Comparison of ENCODE assay signal across 25 cellular contexts in the genomic region with DNA sequence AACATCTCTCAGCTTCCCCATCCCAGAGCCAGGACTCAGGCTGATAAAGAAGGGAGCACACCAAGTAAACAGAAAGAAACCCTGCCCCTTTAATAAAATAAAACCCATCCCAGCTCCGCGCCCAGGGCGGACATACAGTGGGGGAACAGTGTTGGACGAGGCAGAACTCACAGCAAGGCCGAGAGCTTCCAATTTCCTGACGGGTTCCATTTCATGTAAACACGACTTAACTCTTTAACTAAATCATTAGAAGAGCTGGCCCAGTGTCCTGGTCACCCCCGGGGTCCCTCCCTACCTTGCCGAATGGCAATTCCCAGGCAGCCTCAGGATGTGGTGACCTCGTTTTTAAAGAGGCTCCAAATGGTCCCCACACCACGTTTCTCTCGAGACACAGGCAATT.
"Had no signal": no experiment of that assay in that cellular context is flagged by ENCODE, and none has a peak within 500 bp of the region (broad histone marks: within the 10 kb centered on the region; RNA-seq: fewer than 3 reads in every experiment).

No MANE protein-coding gene starts in this region.

- H3K27ac ChIP-seq: brain microvascular endothelial cell, cardiac muscle cell, KMS-11, RWPE1, SJCRH30 had no signal

- H3K27ac Mint-ChIP-seq: activated CD8-positive, alpha-beta memory T cell treated with anti-CD3 and anti-CD28 coated beads, Interleukin-2, amount 10 ng/mL, durations not matched to agents 7 days and 5 days; activated naive CD4-positive, alpha-beta T cell treated with anti-CD3 and anti-CD28 coated beads for 36 hours; activated naive CD8-positive, alpha-beta T cell; activated T-cell treated with anti-CD3 and anti-CD28 coated beads, Interleukin-2, amount 50 U/mL, for 24 hours; activated T-helper 1 cell treated with anti-CD3 and anti-CD28 coated beads, Interleukin-12 subunit alpha, Interleukin-12 subunit beta, Interleukin-2, Interleukin-4 antibody, amounts not matched to agents 30 ng/mL and 10 ng/mL and 1 ng/mL, durations not matched to agents 14 hours and 24 hours and 36 hours; T-helper 1 cell treated with Interleukin-12 subunit alpha and Interleukin-12 subunit beta and Interleukin-4 antibody, amounts not matched to agents 30 μg/mL and 1 μg/mL, for 36 hours; WTC11 had no signal

- H3K4me1 Mint-ChIP-seq: activated CD8-positive, alpha-beta memory T cell treated with anti-CD3 and anti-CD28 coated beads, Interleukin-2, amount 10 ng/mL, durations not matched to agents 7 days and 5 days had no signal

- H3K9ac ChIP-seq: KMS-11 had no signal

- H3K4me3 ChIP-seq: cardiac muscle cell, Peyer's patch, SJCRH30 had no signal

- H3K4me2 ChIP-seq: KMS-11 had no signal

- H3K9me3 ChIP-seq: Peyer's patch, SJCRH30 had no signal

- H3K36me3 Mint-ChIP-seq: activated naive CD8-positive, alpha-beta T cell had no signal

- H3K27me3 ChIP-seq: brain microvascular endothelial cell, cardiac muscle cell, Peyer's patch, SJCRH30 had no signal

- H3K4me3 Mint-ChIP-seq: activated CD8-positive, alpha-beta memory T cell treated with anti-CD3 and anti-CD28 coated beads, Interleukin-2, amount 10 ng/mL, durations not matched to agents 7 days and 5 days; activated naive CD4-positive, alpha-beta T cell treated with anti-CD3 and anti-CD28 coated beads for 36 hours; activated naive CD8-positive, alpha-beta T cell; activated T-cell treated with anti-CD3 and anti-CD28 coated beads, Interleukin-2, amount 50 U/mL, for 24 hours; activated T-helper 1 cell treated with anti-CD3 and anti-CD28 coated beads, Interleukin-12 subunit alpha, Interleukin-12 subunit beta, Interleukin-2, Interleukin-4 antibody, amounts not matched to agents 30 ng/mL and 10 ng/mL and 1 ng/mL, durations not matched to agents 14 hours and 24 hours and 36 hours; T-helper 1 cell treated with Interleukin-12 subunit alpha and Interleukin-12 subunit beta and Interleukin-4 antibody, amounts not matched to agents 30 μg/mL and 1 μg/mL, for 36 hours; WTC11 had no signal

- ATAC-seq: activated CD8-positive, alpha-beta memory T cell treated with anti-CD3 and anti-CD28 coated beads, Interleukin-2, amount 10 ng/mL, durations not matched to agents 7 days and 5 days; WTC11 had no signal

- DNase-seq: activated CD4-positive, alpha-beta T cell treated with anti-CD3 and anti-CD28 coated beads for 48 hours; activated CD4-positive, alpha-beta T cell treated with anti-CD3 and anti-CD28 coated beads, Interleukin-2, amount 50 U/mL, for 48 hours; activated CD4-positive, CD25-positive, alpha-beta regulatory T cell treated with anti-CD3 and anti-CD28 coated beads, Interleukin-2, amount 50 U/mL, for 72 hours; activated CD8-positive, alpha-beta memory T cell treated with anti-CD3 and anti-CD28 coated beads, Interleukin-2, amount 10 ng/mL, durations not matched to agents 7 days and 5 days; activated gamma-delta T cell; activated naive CD4-positive, alpha-beta T cell treated with anti-CD3 and anti-CD28 coated beads for 36 hours; activated T-cell treated with anti-CD3 and anti-CD28 coated beads, Interleukin-2, amount 50 U/mL, for 24 hours; brain microvascular endothelial cell; MV-4-11; NCI-H1092 treated with DMSO at 0.1 percent for 48 hours; NCI-H1417 treated with DMSO at 0.1 percent for 48 hours; NCI-H1694 treated with DMSO at 0.1 percent for 48 hours; NCI-H2029 treated with DMSO at 0.1 percent for 48 hours; NCI-H345; NCI-H510A treated with DMSO at 0.1 percent for 48 hours; Right ventricle myocardium superior; SJCRH30 had no signal

- H3K9me3 Mint-ChIP-seq: activated T-cell treated with anti-CD3 and anti-CD28 coated beads, Interleukin-2, amount 50 U/mL, for 24 hours; activated T-helper 1 cell treated with anti-CD3 and anti-CD28 coated beads, Interleukin-12 subunit alpha, Interleukin-12 subunit beta, Interleukin-2, Interleukin-4 antibody, amounts not matched to agents 30 ng/mL and 10 ng/mL and 1 ng/mL, durations not matched to agents 14 hours and 24 hours and 36 hours had no signal

- H3K36me3 ChIP-seq: brain microvascular endothelial cell, cardiac muscle cell, Peyer's patch, SJCRH30 had no signal
